18 cellular contexts compared by ENCODE assay signal in the genomic region with DNA sequence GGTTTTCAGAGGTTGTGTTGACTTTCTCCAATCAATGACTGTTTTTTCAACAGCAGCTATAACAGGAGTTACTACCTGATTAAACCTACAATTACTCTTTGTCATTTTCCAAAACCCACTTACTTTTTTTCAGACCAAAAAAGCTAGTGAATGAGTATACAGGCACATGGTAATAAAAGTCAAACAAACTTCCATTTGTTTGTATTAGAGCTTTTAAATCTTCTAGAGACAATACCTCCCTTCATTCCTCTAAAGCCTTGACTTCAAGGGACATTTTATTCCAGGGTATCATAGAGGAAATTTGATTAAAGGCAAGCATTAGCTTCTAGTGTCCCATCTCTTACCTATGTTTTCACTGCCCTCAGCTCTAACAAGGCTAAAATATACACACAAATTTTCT. TPM values are rescaled to one million over a fixed set of nuclear protein-coding genes. Genes with fewer than 3 reads are reported as not detected.
"Had no signal": no experiment of that assay in that cellular context is flagged by ENCODE, and none has a peak within 500 bp of the region (broad histone marks: within the 10 kb centered on the region; RNA-seq: fewer than 3 reads in every experiment).

No MANE protein-coding gene starts in this region.

- H3K27me3 Mint-ChIP-seq: activated T-cell treated with anti-CD3 and anti-CD28 coated beads, Interleukin-2, amount 50 U/mL, for 24 hours; effector memory CD8-positive, alpha-beta T cell; stimulated activated naive CD8-positive, alpha-beta T cell treated with anti-CD3 and anti-CD28 coated beads, Interleukin-15, Interleukin-2, amounts not matched to agents 100 ng/mL and 50 ng/mL, for 24 hours; type B pancreatic cell had no signal

- H3K4me3 ChIP-seq: lung, testis had no signal

- DNase-seq: activated CD4-positive, alpha-beta T cell treated with anti-CD3 and anti-CD28 coated beads, Interleukin-2, amount 10 ng/mL, durations not matched to agents 7 days and 5 days; activated CD8-positive, alpha-beta T cell treated with anti-CD3 and anti-CD28 coated beads, Interleukin-2, amount 10 ng/mL, durations not matched to agents 7 days and 5 days; activated naive CD4-positive, alpha-beta T cell treated with anti-CD3 and anti-CD28 coated beads for 36 hours; activated T-cell treated with anti-CD3 and anti-CD28 coated beads, Interleukin-2, amount 50 U/mL, for 24 hours; caudate nucleus; effector memory CD8-positive, alpha-beta T cell; foreskin fibroblast; retina; stimulated activated CD4-positive, alpha-beta T cell treated with anti-CD3 and anti-CD28 coated beads, Interleukin-2, amount 100 ng/mL, for 24 hours; T-helper 1 cell; T-helper 9 cell; testis had no signal

- H3K27me3 ChIP-seq: testis had no signal

- H3K4me1 Mint-ChIP-seq: brain had no signal

- H3K27ac Mint-ChIP-seq: activated CD4-positive, alpha-beta T cell treated with anti-CD3 and anti-CD28 coated beads, Interleukin-2, amount 10 ng/mL, durations not matched to agents 7 days and 5 days; activated CD8-positive, alpha-beta T cell treated with anti-CD3 and anti-CD28 coated beads, Interleukin-2, amount 10 ng/mL, durations not matched to agents 7 days and 5 days; activated naive CD4-positive, alpha-beta T cell treated with anti-CD3 and anti-CD28 coated beads for 36 hours; activated T-cell treated with anti-CD3 and anti-CD28 coated beads, Interleukin-2, amount 50 U/mL, for 24 hours; brain; stimulated activated naive CD8-positive, alpha-beta T cell treated with anti-CD3 and anti-CD28 coated beads, Interleukin-15, Interleukin-2, amounts not matched to agents 100 ng/mL and 50 ng/mL, for 24 hours; type B pancreatic cell had no signal

- H3K79me2 ChIP-seq: parathyroid adenoma had no signal

- H3K27ac ChIP-seq: parathyroid adenoma, testis had no signal

- H3K9me3 Mint-ChIP-seq: effector memory CD8-positive, alpha-beta T cell; type B pancreatic cell had no signal

- H3K4me1 ChIP-seq: testis had no signal

- H3K9me3 ChIP-seq: testis had no signal

- H3K4me3 Mint-ChIP-seq: activated CD4-positive, alpha-beta T cell treated with anti-CD3 and anti-CD28 coated beads, Interleukin-2, amount 10 ng/mL, durations not matched to agents 7 days and 5 days; activated CD8-positive, alpha-beta T cell treated with anti-CD3 and anti-CD28 coated beads, Interleukin-2, amount 10 ng/mL, durations not matched to agents 7 days and 5 days; activated naive CD4-positive, alpha-beta T cell treated with anti-CD3 and anti-CD28 coated beads for 36 hours; activated T-cell treated with anti-CD3 and anti-CD28 coated beads, Interleukin-2, amount 50 U/mL, for 24 hours; brain; stimulated activated naive CD8-positive, alpha-beta T cell treated with anti-CD3 and anti-CD28 coated beads, Interleukin-15, Interleukin-2, amounts not matched to agents 100 ng/mL and 50 ng/mL, for 24 hours; type B pancreatic cell had no signal

- ATAC-seq: activated CD8-positive, alpha-beta T cell treated with anti-CD3 and anti-CD28 coated beads, Interleukin-2, amount 10 ng/mL, durations not matched to agents 7 days and 5 days had no signal

- H2AFZ ChIP-seq: parathyroid adenoma had no signal

- H3K9ac ChIP-seq: parathyroid adenoma had no signal

- H3K36me3 Mint-ChIP-seq: brain, type B pancreatic cell had no signal

RNA-seq across cellular contexts. Expression of a gene that starts 52.7 kb away (rescaled TPM):
- total RNA-seq: activated CD4-positive, alpha-beta T cell treated with anti-CD3 and anti-CD28 coated beads, Interleukin-2, amount 10 ng/mL, durations not matched to agents 7 days and 5 days; activated CD8-positive, alpha-beta T cell treated with anti-CD3 and anti-CD28 coated beads, Interleukin-2, amount 10 ng/mL, durations not matched to agents 7 days and 5 days; activated naive CD4-positive, alpha-beta T cell treated with anti-CD3 and anti-CD28 coated beads for 36 hours; dermis microvascular lymphatic vessel endothelial cell; testis had no signal
